Comparison of ENCODE assay signal across 9 cellular contexts in genomic region chr19:13212759-13213330, GRCh38.
DNase-seq lines count a peak whose midpoint lies in the region; ATAC-seq and TF ChIP-seq lines count a peak whose summit lies in the region.
"Had no signal": no experiment of that assay in that cellular context is flagged by ENCODE, and none has a peak within 500 bp of the region (broad histone marks: within the 10 kb centered on the region; RNA-seq: fewer than 3 reads in every experiment).

No MANE protein-coding gene starts in this region.

- TF ChIP-seq CTCF in 22Rv1 (IDR thresholded peaks at IDR 0.05), result peak; percentile 79
- peak; percentile 87 for TF ChIP-seq CTCF in GM13977 (IDR thresholded peaks at IDR 0.05; ENCODE audit: extremely low read depth, insufficient read depth, missing control alignments)
- TF ChIP-seq CTCF in foreskin keratinocyte (conservative IDR thresholded peaks at IDR 0.05), result peak; percentile 71

- in situ Hi-C loops in GM13977 (cut with MboI; ENCODE audit: low pct_unique_long_range_greater_than_20kb, low sequenced_read_pairs, unreplicated experiment), result no loop called here

- H3K27ac ChIP-seq in 22Rv1 (no peak overlapping the region), foreskin keratinocyte (no peak overlapping the region)
- H3K27ac ChIP-seq: skin epidermis had no signal

- DNase-seq in GM13977 (ENCODE audit: low spot score) (peak; percentile 69), OCI-M1 (lab: John Stamatoyannopoulos, UW) (peak; percentile 59), activated T-cell treated with anti-CD3 and anti-CD28 coated beads for 48 hours (ENCODE audit: low read depth) (peak; percentile 70), foreskin keratinocyte (peak; percentile 9 to 42), pulmonary artery endothelial cell (ENCODE audit: low read depth, low spot score) (peak; percentile 27)

- H3K4me1 ChIP-seq in foreskin keratinocyte, result no peaks in the 10 kb centered on the region

- no peaks in the 10 kb centered on the region for H3K27me3 ChIP-seq in foreskin keratinocyte

- ATAC-seq in foreskin keratinocyte (peak; percentile 38), HG02642 (IDR thresholded peaks at IDR 0.05; ENCODE audit: poor library complexity, unreplicated experiment) (no peak), GM21360 (IDR thresholded peaks at IDR 0.05; ENCODE audit: unreplicated experiment) (no peak)
